In genomic region chr3:168467085-168467714, GRCh38 we compare ENCODE assay signal across 8 cellular contexts.
A peak's percentile ranks its signal among the peaks of the same experiment; 100 is the strongest.
DNase-seq lines count a peak whose midpoint lies in the region; ATAC-seq and TF ChIP-seq lines count a peak whose summit lies in the region.

No MANE protein-coding gene starts in this region.

- H3K4me1 ChIP-seq in right atrium auricular region, result no peaks in the 10 kb centered on the region

- no peaks in the 10 kb centered on the region for H3K9me3 ChIP-seq in right atrium auricular region

- no peak overlapping the region for H3K27ac ChIP-seq in right atrium auricular region

- H3K27me3 ChIP-seq in right atrium auricular region, result no peaks in the 10 kb centered on the region

- no peaks in the 10 kb centered on the region for H3K36me3 ChIP-seq in right atrium auricular region

- no peak for DNase-seq in Right ventricle myocardium inferior (ENCODE audit: missing footprints)
- DNase-seq in right atrium auricular region (ENCODE audit: low spot score), result no peak
- peak; percentile 86 for DNase-seq in NCI-H69 (lab: John Stamatoyannopoulos, UW)
- DNase-seq in foreskin fibroblast, result peak; percentile 10 to 54
- peak; percentile 19 for DNase-seq in retinal pigment epithelial cell (ENCODE audit: low read depth)
- no peak for DNase-seq in T-helper 9 cell
- no peak for DNase-seq in GM19240 (ENCODE audit: insufficient read length, low spot score)

- peak in 1 of 2 donors; percentile 55 for TF ChIP-seq CTCF in right atrium auricular region (IDR thresholded peaks at IDR 0.05)
- TF ChIP-seq CTCF in foreskin fibroblast (IDR thresholded peaks at IDR 0.05; ENCODE audit: low read depth, low read length), result peak; percentile 27
- peak; percentile 64 for TF ChIP-seq CTCF in retinal pigment epithelial cell (conservative IDR thresholded peaks at IDR 0.05; ENCODE audit: low read depth, low read length)

- ATAC-seq in Right ventricle myocardium inferior (peak; percentile 60), HG03025 (IDR thresholded peaks at IDR 0.05; ENCODE audit: low FRiP score, unreplicated experiment) (peak; percentile 82)

- H3K4me3 ChIP-seq in right atrium auricular region, result no peak overlapping the region
- H3K4me3 ChIP-seq in foreskin fibroblast (ENCODE audit: low read depth in 1 of 2, low read length in 2 of 2), result no peak overlapping the region
- no peak overlapping the region for H3K4me3 ChIP-seq in retinal pigment epithelial cell (ENCODE audit: low read length)

- intact Hi-C loops in Right ventricle myocardium inferior (cut with DNase I), result loop anchor here (1.0 kb wide), 1 partner anchor 256 kb away; no protein-coding TSS in a partner anchor

Comparison
In these comparisons a context has a peak if more than half of its experiments do, and no peak if none do; other contexts are left out.
1. DNase-seq: peak in NCI-H69 (single experiment), foreskin fibroblast (2 of 2) and retinal pigment epithelial cell (single experiment); none in Right ventricle myocardium inferior (single experiment), right atrium auricular region (single experiment), T-helper 9 cell (single experiment) and GM19240 (single experiment).